ENCODE assay signal across 14 cellular contexts in genomic region chr2:196208915-196209314, GRCh38. TPM values are rescaled to one million over a fixed set of nuclear protein-coding genes. Genes with fewer than 3 reads are reported as not detected.
A peak's percentile ranks its signal among the peaks of the same experiment; 100 is the strongest.
DNase-seq lines count a peak whose midpoint lies in the region; ATAC-seq lines count a peak whose summit lies in the region.
"Had no signal": no experiment of that assay in that cellular context is flagged by ENCODE, and none has a peak within 500 bp of the region (broad histone marks: within the 10 kb centered on the region; RNA-seq: fewer than 3 reads in every experiment).

No MANE protein-coding gene starts in this region.

- CTCF ChIA-PET in activated CD4-positive, alpha-beta memory T cell treated with anti-CD3 and anti-CD28 coated beads for 36 hours (lab: Charles Lee) = interaction anchor here (1.0 kb wide), 1 partner anchor 67 kb away, joined by 4 read pairs; no protein-coding TSS in a partner anchor
- CTCF ChIA-PET in activated CD4-positive, alpha-beta memory T cell treated with anti-CD3 and anti-CD28 coated beads, Interleukin-2, amount 10 ng/mL, durations not matched to agents 7 days and 5 days (lab: Charles Lee) = no interaction called here

- H3K36me3 ChIP-seq in KOPT-K1 (ENCODE audit: insufficient read depth, low read length) = no peaks in the 10 kb centered on the region
- H3K36me3 ChIP-seq: Peyer's patch had no signal

- H3K27ac ChIP-seq in KOPT-K1 (ENCODE audit: low read depth, low read length, poor library complexity, severe bottlenecking) = peak overlapping the region; percentile 47
- H3K27ac ChIP-seq: Peyer's patch had no signal

- no peak overlapping the region for H3K4me3 Mint-ChIP-seq in activated CD4-positive, alpha-beta memory T cell treated with anti-CD3 and anti-CD28 coated beads for 36 hours
- H3K4me3 Mint-ChIP-seq in activated CD4-positive, alpha-beta memory T cell treated with anti-CD3 and anti-CD28 coated beads, Interleukin-2, amount 10 ng/mL, durations not matched to agents 7 days and 5 days = no peak overlapping the region
- H3K4me3 Mint-ChIP-seq in stimulated activated effector memory CD8-positive, alpha-beta T cell treated with anti-CD3 and anti-CD28 coated beads, Interleukin-12 subunit alpha, Interleukin-12 subunit beta, amount 100 ng/mL, for 72 hours = no peak overlapping the region

- H3K9me3 Mint-ChIP-seq in activated CD4-positive, alpha-beta memory T cell treated with anti-CD3 and anti-CD28 coated beads for 36 hours = peaks cover 5% of the 10 kb centered on the region
- H3K9me3 Mint-ChIP-seq in activated CD4-positive, alpha-beta memory T cell treated with anti-CD3 and anti-CD28 coated beads, Interleukin-2, amount 10 ng/mL, durations not matched to agents 7 days and 5 days = peaks cover 5% of the 10 kb centered on the region
- H3K9me3 Mint-ChIP-seq in stimulated activated effector memory CD8-positive, alpha-beta T cell treated with anti-CD3 and anti-CD28 coated beads, Interleukin-12 subunit alpha, Interleukin-12 subunit beta, amount 100 ng/mL, for 72 hours = no peaks in the 10 kb centered on the region

- peak overlapping the region; percentile 16 for H3K27ac Mint-ChIP-seq in activated CD4-positive, alpha-beta memory T cell treated with anti-CD3 and anti-CD28 coated beads for 36 hours
- no peak overlapping the region for H3K27ac Mint-ChIP-seq in activated CD4-positive, alpha-beta memory T cell treated with anti-CD3 and anti-CD28 coated beads, Interleukin-2, amount 10 ng/mL, durations not matched to agents 7 days and 5 days
- peak overlapping the region; percentile 13 for H3K27ac Mint-ChIP-seq in stimulated activated effector memory CD8-positive, alpha-beta T cell treated with anti-CD3 and anti-CD28 coated beads, Interleukin-12 subunit alpha, Interleukin-12 subunit beta, amount 100 ng/mL, for 72 hours

- intact Hi-C loops in activated CD4-positive, alpha-beta memory T cell treated with anti-CD3 and anti-CD28 coated beads for 36 hours (cut with micrococcal nuclease) = no loop called here

- peaks cover 12% of the 10 kb centered on the region for H3K36me3 Mint-ChIP-seq in activated CD4-positive, alpha-beta memory T cell treated with anti-CD3 and anti-CD28 coated beads for 36 hours
- peaks cover 23% of the 10 kb centered on the region for H3K36me3 Mint-ChIP-seq in activated CD4-positive, alpha-beta memory T cell treated with anti-CD3 and anti-CD28 coated beads, Interleukin-2, amount 10 ng/mL, durations not matched to agents 7 days and 5 days (ENCODE audit: low read depth)
- peaks cover 10% of the 10 kb centered on the region for H3K36me3 Mint-ChIP-seq in stimulated activated effector memory CD8-positive, alpha-beta T cell treated with anti-CD3 and anti-CD28 coated beads, Interleukin-12 subunit alpha, Interleukin-12 subunit beta, amount 100 ng/mL, for 72 hours

- POLR2A ChIA-PET in activated CD4-positive, alpha-beta memory T cell treated with anti-CD3 and anti-CD28 coated beads for 36 hours (lab: Charles Lee) = interaction anchor here (0.7 kb wide), 1 partner anchor 53 kb away, joined by 3 read pairs; no protein-coding TSS in a partner anchor
- POLR2A ChIA-PET in activated CD4-positive, alpha-beta memory T cell treated with anti-CD3 and anti-CD28 coated beads, Interleukin-2, amount 10 ng/mL, durations not matched to agents 7 days and 5 days (lab: Charles Lee) = interaction anchor here (1.1 to 4.5 kb wide), 3 partner anchors 25 to 42 kb away, joined by 3 to 37 read pairs (median 5); no protein-coding TSS in a partner anchor

- H3K4me1 Mint-ChIP-seq in activated CD4-positive, alpha-beta memory T cell treated with anti-CD3 and anti-CD28 coated beads for 36 hours (ENCODE audit: low read depth) = peaks cover 43% of the 10 kb centered on the region
- peaks cover 49% of the 10 kb centered on the region for H3K4me1 Mint-ChIP-seq in activated CD4-positive, alpha-beta memory T cell treated with anti-CD3 and anti-CD28 coated beads, Interleukin-2, amount 10 ng/mL, durations not matched to agents 7 days and 5 days
- peaks cover 44% of the 10 kb centered on the region for H3K4me1 Mint-ChIP-seq in stimulated activated effector memory CD8-positive, alpha-beta T cell treated with anti-CD3 and anti-CD28 coated beads, Interleukin-12 subunit alpha, Interleukin-12 subunit beta, amount 100 ng/mL, for 72 hours

- H3K27me3 Mint-ChIP-seq in activated CD4-positive, alpha-beta memory T cell treated with anti-CD3 and anti-CD28 coated beads for 36 hours = no peaks in the 10 kb centered on the region
- H3K27me3 Mint-ChIP-seq in activated CD4-positive, alpha-beta memory T cell treated with anti-CD3 and anti-CD28 coated beads, Interleukin-2, amount 10 ng/mL, durations not matched to agents 7 days and 5 days = no peaks in the 10 kb centered on the region

- no peaks in the 10 kb centered on the region for H3K9me3 ChIP-seq in KOPT-K1 (ENCODE audit: insufficient read depth, low read length, poor library complexity, severe bottlenecking)
- H3K9me3 ChIP-seq: mucosa of descending colon, Peyer's patch had no signal

- no peak for DNase-seq in activated CD4-positive, alpha-beta memory T cell treated with anti-CD3 and anti-CD28 coated beads for 36 hours
- DNase-seq in activated CD4-positive, alpha-beta memory T cell treated with anti-CD3 and anti-CD28 coated beads, Interleukin-2, amount 10 ng/mL, durations not matched to agents 7 days and 5 days = no peak
- DNase-seq in fibroblast of gingiva (ENCODE audit: low read depth) (peak; percentile 7), DMS 273 (lab: John Stamatoyannopoulos, UW; ENCODE audit: unreplicated experiment) (no peak), medulla oblongata (ENCODE audit: extremely low spot score) (no peak)
- DNase-seq in stimulated activated effector memory CD8-positive, alpha-beta T cell treated with anti-CD3 and anti-CD28 coated beads, Interleukin-12 subunit alpha, Interleukin-12 subunit beta, amount 100 ng/mL, for 72 hours (ENCODE audit: low spot score in 2 of 2) = no peak
- DNase-seq: mucosa of descending colon, NCI-H1092 treated with DMSO at 0.1 percent for 48 hours, NCI-H345, Peyer's patch, T-helper 9 cell had no signal

- no peak for ATAC-seq in stimulated activated effector memory CD8-positive, alpha-beta T cell treated with anti-CD3 and anti-CD28 coated beads, Interleukin-12 subunit alpha, Interleukin-12 subunit beta, amount 100 ng/mL, for 72 hours
- ATAC-seq in GM21390 (IDR thresholded peaks at IDR 0.05; ENCODE audit: unreplicated experiment) = no peak
- ATAC-seq: HCT116, mucosa of descending colon had no signal

RNA-seq across cellular contexts. Expression of gene STK17B, which starts 37.5 kb away (rescaled TPM):
- 100 to 1,000 TPM; 175 to 176 TPM for total RNA-seq in activated CD4-positive, alpha-beta memory T cell treated with anti-CD3 and anti-CD28 coated beads for 36 hours
- total RNA-seq in activated CD4-positive, alpha-beta memory T cell treated with anti-CD3 and anti-CD28 coated beads, Interleukin-2, amount 10 ng/mL, durations not matched to agents 7 days and 5 days = 100 to 1,000 TPM; 365 to 367 TPM
